ENCODE assay signal across 10 cellular contexts in genomic region chr4:21470531-21470930, GRCh38.
A peak's percentile ranks its signal among the peaks of the same experiment; 100 is the strongest.
DNase-seq lines count a peak whose midpoint lies in the region; ATAC-seq and TF ChIP-seq lines count a peak whose summit lies in the region.
"Had no signal": no experiment of that assay in that cellular context is flagged by ENCODE, and none has a peak within 500 bp of the region (broad histone marks: within the 10 kb centered on the region; RNA-seq: fewer than 3 reads in every experiment).

No MANE protein-coding gene starts in this region.

- ATAC-seq in GM18517 (IDR thresholded peaks at IDR 0.05; ENCODE audit: unreplicated experiment): no peak

- TF ChIP-seq CTCF in foreskin fibroblast (IDR thresholded peaks at IDR 0.05; ENCODE audit: low read depth, low read length): no peak

- H3K36me3 ChIP-seq in Karpas-422 (ENCODE audit: insufficient read depth, low read length): no peaks in the 10 kb centered on the region

- DNase-seq in COLO668 (lab: John Stamatoyannopoulos, UW; ENCODE audit: unreplicated experiment): peak; percentile 11
- peak; percentile 84 for DNase-seq in MV-4-11 (lab: John Stamatoyannopoulos, UW)
- DNase-seq in SHP77 treated with DMSO at 0.1 percent for 48 hours (lab: John Stamatoyannopoulos, UW): peak; percentile 3
- DNase-seq in foreskin fibroblast: peak; percentile 54 to 84
- no peak for DNase-seq in middle frontal gyrus (ENCODE audit: extremely low spot score, low spot score)
- no peak for DNase-seq in stimulated activated naive CD4-positive, alpha-beta T cell (lab: John Stamatoyannopoulos, UW)
- no peak for DNase-seq in Karpas-422

- H3K4me3 ChIP-seq in foreskin fibroblast (ENCODE audit: low read depth in 1 of 2, low read length in 2 of 2): no peak overlapping the region
- no peak overlapping the region for H3K4me3 ChIP-seq in Karpas-422 (ENCODE audit: low read length)
- H3K4me3 ChIP-seq: lung, skin epidermis had no signal

- no peaks in the 10 kb centered on the region for H4K20me1 ChIP-seq in Karpas-422 (ENCODE audit: insufficient read depth, low read depth, low read length)

- no peaks in the 10 kb centered on the region for H3K27me3 ChIP-seq in Karpas-422 (ENCODE audit: low read length)

- peaks cover 4% of the 10 kb centered on the region; the same call in 1 of the 2 replicates for H3K9me3 ChIP-seq in Karpas-422 (ENCODE audit: low read length)

- H3K9me2 ChIP-seq in Karpas-422 (replicated peaks; ENCODE audit: insufficient read depth, low read length): no peaks in the 10 kb centered on the region

- H3K79me2 ChIP-seq in Karpas-422 (ENCODE audit: low read length): no peaks in the 10 kb centered on the region

- H3K4me2 ChIP-seq in Karpas-422 (ENCODE audit: low read depth, low read length, poor library complexity, severe bottlenecking): no peak overlapping the region

- no peak overlapping the region for H3K9ac ChIP-seq in Karpas-422 (ENCODE audit: low read length)

- H2AFZ ChIP-seq in Karpas-422 (ENCODE audit: low read length): no peak overlapping the region

- no peak overlapping the region for H3K27ac ChIP-seq in Karpas-422 (ENCODE audit: low read length)
- H3K27ac ChIP-seq: skin epidermis had no signal

- no peaks in the 10 kb centered on the region for H3K4me1 ChIP-seq in Karpas-422 (ENCODE audit: low read length)

Comparison
In these comparisons a context has a peak if more than half of its experiments do, and no peak if none do; other contexts are left out.
1. DNase-seq: peak in COLO668 (single experiment), MV-4-11 (single experiment), SHP77 treated with DMSO at 0.1 percent for 48 hours (single experiment) and foreskin fibroblast (2 of 2); none in middle frontal gyrus (single experiment), stimulated activated naive CD4-positive, alpha-beta T cell (0 of 6) and Karpas-422 (single experiment).